In genomic region chr4:142823796-142824195, GRCh38 we compare ENCODE assay signal across 3 cellular contexts.
TF ChIP-seq lines count a peak whose summit lies in the region.

No MANE protein-coding gene starts in this region.

TF ChIP-seq in SK-N-SH treated with all-trans-retinoic acid at 6 μM for 48 hours, 23 proteins besides CTCF, POLR2A, EP300 and RAD21:
- TF ChIP-seq, protein P1, sequence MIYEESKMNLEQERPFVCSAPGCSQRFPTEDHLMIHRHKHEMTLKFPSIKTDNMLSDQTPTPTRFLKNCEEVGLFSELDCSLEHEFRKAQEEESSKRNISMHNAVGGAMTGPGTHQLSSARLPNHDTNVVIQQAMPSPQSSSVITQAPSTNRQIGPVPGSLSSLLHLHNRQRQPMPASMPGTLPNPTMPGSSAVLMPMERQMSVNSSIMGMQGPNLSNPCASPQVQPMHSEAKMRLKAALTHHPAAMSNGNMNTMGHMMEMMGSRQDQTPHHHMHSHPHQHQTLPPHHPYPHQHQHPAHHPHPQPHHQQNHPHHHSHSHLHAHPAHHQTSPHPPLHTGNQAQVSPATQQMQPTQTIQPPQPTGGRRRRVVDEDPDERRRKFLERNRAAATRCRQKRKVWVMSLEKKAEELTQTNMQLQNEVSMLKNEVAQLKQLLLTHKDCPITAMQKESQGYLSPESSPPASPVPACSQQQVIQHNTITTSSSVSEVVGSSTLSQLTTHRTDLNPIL (CRISPR knock-in tag; IDR thresholded peaks at IDR 0.05; ENCODE audit: low read depth) = no peak
- TF ChIP-seq ARNTL (CRISPR knock-in tag; IDR thresholded peaks at IDR 0.05; ENCODE audit: borderline replicate concordance, low read depth) (no peak), PPARA (CRISPR knock-in tag; IDR thresholded peaks at IDR 0.05; ENCODE audit: borderline replicate concordance) (no peak), ZNF565 (CRISPR knock-in tag; conservative IDR thresholded peaks at IDR 0.05; ENCODE audit: low read depth) (no peak), TCF4 (CRISPR knock-in tag; IDR thresholded peaks at IDR 0.05; ENCODE audit: borderline replicate concordance) (no peak), SNAI2 (CRISPR knock-in tag; IDR thresholded peaks at IDR 0.05) (no peak), CSRNP3 (CRISPR knock-in tag; IDR thresholded peaks at IDR 0.05) (no peak)

TF ChIP-seq in SK-N-SH, 30 proteins besides CTCF, POLR2A, EP300 and RAD21 (continued from another document):
- no peak for TF ChIP-seq TAF1 (IDR thresholded peaks at IDR 0.05; ENCODE audit: borderline replicate concordance, low read depth, low read length)
- no peak for TF ChIP-seq EZH2phosphoT487 (IDR thresholded peaks at IDR 0.05; ENCODE audit: borderline replicate concordance, low read depth)
- no peak for TF ChIP-seq USF2 (IDR thresholded peaks at IDR 0.05; ENCODE audit: borderline replicate concordance, low read depth, low read length)
- no peak for TF ChIP-seq SIN3A (IDR thresholded peaks at IDR 0.05; ENCODE audit: borderline replicate concordance, low read depth, low read length)
- TF ChIP-seq, protein P2, sequence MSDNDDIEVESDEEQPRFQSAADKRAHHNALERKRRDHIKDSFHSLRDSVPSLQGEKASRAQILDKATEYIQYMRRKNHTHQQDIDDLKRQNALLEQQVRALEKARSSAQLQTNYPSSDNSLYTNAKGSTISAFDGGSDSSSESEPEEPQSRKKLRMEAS (IDR thresholded peaks at IDR 0.05; ENCODE audit: low read depth) = no peak
- no peak for TF ChIP-seq REST (IDR thresholded peaks at IDR 0.05; ENCODE audit: low read depth, low read length)
- TF ChIP-seq ELF1 (IDR thresholded peaks at IDR 0.05) = no peak
- TF ChIP-seq SMC3 (IDR thresholded peaks at IDR 0.05; ENCODE audit: low read depth, low read length) = no peak
- TF ChIP-seq FOXM1 (IDR thresholded peaks at IDR 0.05; ENCODE audit: low read depth) = no peak
- no peak for TF ChIP-seq GATA2 (CRISPR knock-in tag; IDR thresholded peaks at IDR 0.05)
- no peak for TF ChIP-seq GABPA (IDR thresholded peaks at IDR 0.05; ENCODE audit: low read depth)
- TF ChIP-seq, protein P3, sequence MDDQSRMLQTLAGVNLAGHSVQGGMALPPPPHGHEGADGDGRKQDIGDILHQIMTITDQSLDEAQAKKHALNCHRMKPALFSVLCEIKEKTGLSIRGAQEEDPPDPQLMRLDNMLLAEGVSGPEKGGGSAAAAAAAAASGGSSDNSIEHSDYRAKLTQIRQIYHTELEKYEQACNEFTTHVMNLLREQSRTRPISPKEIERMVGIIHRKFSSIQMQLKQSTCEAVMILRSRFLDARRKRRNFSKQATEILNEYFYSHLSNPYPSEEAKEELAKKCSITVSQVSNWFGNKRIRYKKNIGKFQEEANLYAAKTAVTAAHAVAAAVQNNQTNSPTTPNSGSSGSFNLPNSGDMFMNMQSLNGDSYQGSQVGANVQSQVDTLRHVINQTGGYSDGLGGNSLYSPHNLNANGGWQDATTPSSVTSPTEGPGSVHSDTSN (IDR thresholded peaks at IDR 0.05) = no peak
- no peak for TF ChIP-seq NFIC (IDR thresholded peaks at IDR 0.05; ENCODE audit: borderline replicate concordance)
- TF ChIP-seq FOXJ3 (CRISPR knock-in tag; IDR thresholded peaks at IDR 0.05) = no peak
- no peak for TF ChIP-seq MEF2A (IDR thresholded peaks at IDR 0.05; ENCODE audit: borderline replicate concordance, low read depth)
- TF ChIP-seq NRF1 (IDR thresholded peaks at IDR 0.05; ENCODE audit: low read depth, low read length) = no peak
TF ChIP-seq in SK-N-SH: peak in this region for 0.

TF ChIP-seq in HCT116, 20 proteins besides CTCF, POLR2A, EP300 and RAD21 (continued from another document):
- TF ChIP-seq REST (IDR thresholded peaks at IDR 0.05; ENCODE audit: low read depth) (no peak), SRF (IDR thresholded peaks at IDR 0.05; ENCODE audit: low read depth) (no peak), ATF3 (IDR thresholded peaks at IDR 0.05) (no peak), EZH2 (IDR thresholded peaks at IDR 0.05) (no peak)
- TF ChIP-seq, protein P2 (IDR thresholded peaks at IDR 0.05) = no peak
